In the genomic region with DNA sequence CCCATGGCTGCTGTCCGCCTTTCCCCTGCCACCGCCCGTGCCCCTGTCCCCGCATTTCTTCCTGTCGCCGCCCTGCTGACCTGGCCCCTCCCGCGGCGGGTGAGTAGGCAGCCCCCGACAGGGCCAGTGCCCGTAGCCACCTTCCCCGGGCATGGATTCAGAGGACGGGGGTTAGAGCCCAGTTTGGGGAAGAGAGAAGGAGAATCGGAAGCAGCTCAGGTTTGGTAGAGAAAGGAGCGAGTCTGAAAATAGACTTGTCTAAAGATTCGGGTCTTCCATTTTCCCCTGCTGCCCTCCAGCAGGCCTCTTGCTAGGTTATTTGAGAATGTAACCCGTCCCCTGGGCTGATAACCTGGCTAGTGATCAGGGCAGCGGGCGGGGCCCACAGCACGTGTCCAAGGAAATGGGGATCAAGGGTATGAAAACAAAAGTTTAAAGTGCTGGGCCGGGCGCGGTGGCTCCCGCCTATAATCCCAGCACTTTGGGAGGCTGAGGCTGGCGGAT, we compare ENCODE assay signal across 9 cellular contexts. TPM values are rescaled to one million over a fixed set of nuclear protein-coding genes. Genes with fewer than 3 reads are reported as not detected.
DNase-seq lines count a peak whose midpoint lies in the region; ATAC-seq and TF ChIP-seq lines count a peak whose summit lies in the region.
"Had no signal": no experiment of that assay in that cellular context is flagged by ENCODE, and none has a peak within 500 bp of the region (broad histone marks: within the 10 kb centered on the region; RNA-seq: fewer than 3 reads in every experiment).

No MANE protein-coding gene starts in this region.

- H3K4me3 ChIP-seq in neutrophil (ENCODE audit: low read depth in 1 of 2, low read length in 1 of 2) = peak overlapping the region; percentile 66 to 74

- no peaks in the 10 kb centered on the region for H3K27me3 ChIP-seq in neutrophil

- H3K9me3 ChIP-seq in ES-I3 (ENCODE audit: control insufficient read depth, insufficient read depth, low read length) = no peaks in the 10 kb centered on the region
- no peaks in the 10 kb centered on the region for H3K9me3 ChIP-seq in neutrophil

- H3K36me3 ChIP-seq in ES-I3 (ENCODE audit: insufficient read depth, low read length) (no peaks in the 10 kb centered on the region), neutrophil (peaks cover 23% of the 10 kb centered on the region)

- H3K4me1 ChIP-seq in ES-I3 (ENCODE audit: insufficient read depth, low read length) (peaks cover 25% of the 10 kb centered on the region), neutrophil (ENCODE audit: control insufficient read depth in 1 of 2, insufficient read depth in 1 of 2, low read depth in 1 of 2, low read length in 1 of 2) (peaks cover 51 to 54% of the 10 kb centered on the region in 2 experiments)

- TF ChIP-seq CTCF in neutrophil (IDR thresholded peaks at IDR 0.05) = no peak

- no peak for ATAC-seq in GM21717 (IDR thresholded peaks at IDR 0.05; ENCODE audit: unreplicated experiment)
- no peak for ATAC-seq in HG02798 (IDR thresholded peaks at IDR 0.05; ENCODE audit: poor library complexity, unreplicated experiment)
- no peak for ATAC-seq in GM21576 (IDR thresholded peaks at IDR 0.05; ENCODE audit: unreplicated experiment)

- peak overlapping the region; percentile 71 for H3K9ac ChIP-seq in ES-I3 (ENCODE audit: low read depth, low read length)

- H3K27ac ChIP-seq in neutrophil = peak overlapping the region; percentile 98

- DNase-seq in LoVo (ENCODE audit: low spot score) = peak; percentile 44
- DNase-seq in cerebellum (ENCODE audit: low spot score) = peak; percentile 62
- no peak for DNase-seq in stimulated activated CD4-positive, alpha-beta T cell treated with anti-CD3 and anti-CD28 coated beads, Interleukin-15, amount 100 ng/mL, for 24 hours

RNA-seq across cellular contexts. Expression of a gene that starts 7.9 kb away (rescaled TPM):
- not detected for total RNA-seq in cerebellum

RNA-seq across cellular contexts. Expression of a gene that starts 13.2 kb away (rescaled TPM):
- total RNA-seq in cerebellum = not detected
- total RNA-seq: NCI-H460 had no signal

RNA-seq across cellular contexts. Expression of a gene that starts 15.3 kb away (rescaled TPM):
- 1.2 TPM for total RNA-seq in cerebellum

RNA-seq across cellular contexts. Expression of a gene that starts 18.9 kb away (rescaled TPM):
- 12.5 TPM for total RNA-seq in cerebellum

RNA-seq across cellular contexts. Expression of a gene that starts 19.0 kb away (rescaled TPM):
- total RNA-seq in cerebellum = 5.8 TPM
